Comparison of ENCODE assay signal across 10 cellular contexts in the genomic region with DNA sequence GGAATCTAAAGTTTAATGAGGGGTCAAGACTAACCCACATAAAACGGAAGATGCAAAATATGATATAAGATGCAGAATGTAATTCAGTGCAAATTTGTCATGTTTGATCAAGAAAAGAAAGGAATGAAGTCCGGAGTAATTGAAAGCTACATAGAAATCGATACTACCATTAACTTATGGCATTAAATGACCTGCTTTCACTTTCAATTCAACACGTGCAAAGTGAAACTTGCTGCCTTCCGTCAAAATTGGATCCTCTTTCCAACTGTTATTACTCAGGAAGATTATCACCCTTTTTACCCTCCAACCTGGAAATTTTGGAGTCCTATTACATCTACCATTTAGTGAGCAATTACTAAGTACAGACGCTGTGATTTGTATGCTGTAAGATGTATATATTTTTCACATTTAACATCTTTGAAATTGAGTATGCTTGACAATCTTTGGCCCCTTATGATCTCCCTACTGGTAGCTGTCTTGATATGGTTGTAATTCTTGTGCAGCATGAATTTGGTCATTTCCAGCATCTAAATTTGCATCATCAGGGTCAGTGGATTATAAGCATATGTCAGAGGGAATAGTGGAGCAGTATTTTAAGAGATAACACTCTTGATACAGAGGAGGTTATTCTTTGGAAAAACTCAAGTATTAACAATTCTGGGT. TPM values are rescaled to one million over a fixed set of nuclear protein-coding genes. Genes with fewer than 3 reads are reported as not detected.
DNase-seq lines count a peak whose midpoint lies in the region; ATAC-seq and TF ChIP-seq lines count a peak whose summit lies in the region.
"Had no signal": no experiment of that assay in that cellular context is flagged by ENCODE, and none has a peak within 500 bp of the region (broad histone marks: within the 10 kb centered on the region; RNA-seq: fewer than 3 reads in every experiment).

No MANE protein-coding gene starts in this region.

- intact Hi-C loops in vagina (cut with DNase I): no loop called here

- H3K36me3 Mint-ChIP-seq in HFFc6 (ENCODE audit: low read depth): no peaks in the 10 kb centered on the region

- peak overlapping the region; percentile 84 for H3K4me3 Mint-ChIP-seq in HFFc6
- H3K4me3 Mint-ChIP-seq: neural progenitor cell had no signal

- H3K9me3 Mint-ChIP-seq in HFFc6: no peaks in the 10 kb centered on the region; the same call in 1 of the 2 replicates
- H3K9me3 Mint-ChIP-seq: neural progenitor cell had no signal

- H3K27ac ChIP-seq in muscle layer of duodenum (ENCODE audit: low read length) (no peak overlapping the region), vagina (no peak overlapping the region)
- H3K27ac ChIP-seq: neural progenitor cell had no signal

- H3K36me3 ChIP-seq in muscle layer of duodenum (ENCODE audit: control insufficient read depth in 1 of 2, insufficient read depth in 2 of 2, low read length in 2 of 2): no peaks in the 10 kb centered on the region
- H3K36me3 ChIP-seq in vagina: no peaks in the 10 kb centered on the region
- H3K36me3 ChIP-seq: neural progenitor cell had no signal

- ATAC-seq in GM18519 (IDR thresholded peaks at IDR 0.05; ENCODE audit: low FRiP score, unreplicated experiment) (peak; percentile 63), HG02763 (IDR thresholded peaks at IDR 0.05; ENCODE audit: unreplicated experiment) (no peak)

- H3K4me1 ChIP-seq in muscle layer of duodenum (ENCODE audit: control insufficient read depth in 1 of 2, insufficient read depth in 2 of 2, low read length in 2 of 2) (no peaks in the 10 kb centered on the region), vagina (no peaks in the 10 kb centered on the region)
- H3K4me1 ChIP-seq: neural progenitor cell had no signal

- H3K27me3 ChIP-seq in muscle layer of duodenum (ENCODE audit: low read depth, low read length): no peaks in the 10 kb centered on the region
- no peaks in the 10 kb centered on the region for H3K27me3 ChIP-seq in vagina
- H3K27me3 ChIP-seq: neural progenitor cell had no signal

- TF ChIP-seq POLR2A in vagina (IDR thresholded peaks at IDR 0.05): no peak

- H3K9me3 ChIP-seq in muscle layer of duodenum (ENCODE audit: control insufficient read depth in 1 of 2, low read length in 2 of 2) (peaks cover 0 to 3% of the 10 kb centered on the region in 2 donors), vagina (no peaks in the 10 kb centered on the region)

- H3K4me1 Mint-ChIP-seq in HFFc6 (ENCODE audit: low read depth): peaks cover 6% of the 10 kb centered on the region; the same call in 1 of the 2 replicates

- peak overlapping the region; percentile 30 to 41 for H3K4me3 ChIP-seq in muscle layer of duodenum (ENCODE audit: low read depth in 1 of 2, low read length in 2 of 2)
- no peak overlapping the region for H3K4me3 ChIP-seq in vagina
- H3K4me3 ChIP-seq: neural progenitor cell had no signal

- DNase-seq in HFFc6: no peak
- peak; percentile 37 for DNase-seq in RPMI7951 (ENCODE audit: low read depth)
- DNase-seq in HuH-7.5 (ENCODE audit: low spot score): no peak
- no peak for DNase-seq in vagina (ENCODE audit: extremely low spot score in 2 of 2)
- DNase-seq in LoVo (ENCODE audit: low spot score): no peak
- DNase-seq: NCI-H187 treated with DMSO at 0.1 percent for 48 hours had no signal

- no peak overlapping the region for H3K27ac Mint-ChIP-seq in HFFc6
- H3K27ac Mint-ChIP-seq: neural progenitor cell had no signal

- peaks cover 1% of the 10 kb centered on the region; the same call in 1 of the 2 replicates for H3K27me3 Mint-ChIP-seq in HFFc6 (ENCODE audit: insufficient read depth)

- TF ChIP-seq CTCF in HFFc6 (IDR thresholded peaks at IDR 0.05): no peak
- TF ChIP-seq CTCF in vagina (IDR thresholded peaks at IDR 0.05): no peak

RNA-seq across cellular contexts. Expression of a gene that starts 18.6 kb away (rescaled TPM):
- not detected for total RNA-seq in HFFc6 (2021; fragmentation: NEBNext Ultra II Directional; extraction: Animal tissue kit (Norgen Biotek cat#: 25700))
- total RNA-seq in RPMI7951 (2014; rRNA removed; shearing (Covaris generic)): under 0.01 TPM in 1 of 2 replicates, not detected in the other
- total RNA-seq in vagina: 0.25 TPM

Comparison
In these comparisons a context has a peak if more than half of its experiments do, and no peak if none do; other contexts are left out.
1. H3K4me3 ChIP-seq: peak in muscle layer of duodenum (2 of 2); none in vagina (0 of 2).